26 cellular contexts compared by ENCODE assay signal in genomic region chr2:155431004-155431507, GRCh38.
"Had no signal": no experiment of that assay in that cellular context is flagged by ENCODE, and none has a peak within 500 bp of the region (broad histone marks: within the 10 kb centered on the region; RNA-seq: fewer than 3 reads in every experiment).

No MANE protein-coding gene starts in this region.

- H3K36me3 ChIP-seq: esophagus squamous epithelium, gastrocnemius medialis, heart right ventricle, left lung, lower lobe of right lung had no signal

- H3K9me3 ChIP-seq: esophagus squamous epithelium, gastrocnemius medialis, lower lobe of right lung, mucosa of descending colon had no signal

- H3K4me1 ChIP-seq: esophagus squamous epithelium, gastrocnemius medialis, heart right ventricle, left lung, lower lobe of right lung had no signal

- ATAC-seq: esophagus mucosa, gastrocnemius medialis, heart right ventricle, left cardiac atrium, left lung, left ventricle myocardium superior, lower lobe of right lung, mucosa of descending colon had no signal

- DNase-seq: dermis blood vessel endothelial cell; dorsolateral prefrontal cortex; effector CD4-positive, alpha-beta T cell; effector memory CD4-positive, alpha-beta T cell; erythroblast; esophagus squamous epithelium; foreskin fibroblast; foreskin melanocyte; gastrocnemius medialis; glutamatergic neuron; head of caudate nucleus; heart right ventricle; hippocampal formation; left cardiac atrium; left lung; left ventricle myocardium superior; lower lobe of right lung; mesenchymal stem cell; mucosa of descending colon; naive B cell had no signal

- H3K27me3 ChIP-seq: dorsolateral prefrontal cortex, esophagus squamous epithelium, gastrocnemius medialis, heart right ventricle, left lung had no signal

- H3K4me3 ChIP-seq: coronary artery, dorsolateral prefrontal cortex, esophagus squamous epithelium, gastrocnemius medialis, heart right ventricle, left lung, lower lobe of right lung, mucosa of descending colon had no signal

- FAIRE-seq: colon, islet of Langerhans, keratinocyte had no signal

- H3K27ac ChIP-seq: coronary artery, dorsolateral prefrontal cortex, epithelial cell of prostate, esophagus squamous epithelium, gastrocnemius medialis, heart right ventricle, left lung, lower lobe of right lung had no signal
